In the genomic region with DNA sequence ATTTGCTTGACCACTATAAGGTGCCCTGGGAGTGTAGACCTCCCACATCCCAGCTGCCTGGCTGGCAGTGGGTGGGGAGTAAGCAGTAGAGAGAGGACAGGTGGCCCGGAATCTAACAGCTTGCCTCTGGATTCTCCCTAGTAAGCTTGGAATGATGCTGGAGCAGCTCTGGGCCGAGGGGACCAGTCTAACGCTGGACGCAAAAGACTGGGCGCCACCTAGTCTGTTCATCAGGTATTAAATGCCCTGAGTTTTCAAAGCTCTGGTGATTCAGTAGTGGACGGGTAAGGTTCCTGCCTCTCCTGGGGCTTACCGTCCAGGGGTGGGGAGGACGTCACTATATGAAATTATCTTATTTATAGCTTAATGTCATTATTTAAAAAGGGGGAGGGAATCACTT, we compare ENCODE assay signal across 7 cellular contexts. TPM values are rescaled to one million over a fixed set of nuclear protein-coding genes. Genes with fewer than 3 reads are reported as not detected.
A peak's percentile ranks its signal among the peaks of the same experiment; 100 is the strongest.
DNase-seq lines count a peak whose midpoint lies in the region; ATAC-seq and TF ChIP-seq lines count a peak whose summit lies in the region.

No MANE protein-coding gene starts in this region.

- peak overlapping the region; percentile 31; the same call in 1 of the 2 replicates for H3K9ac ChIP-seq in PC-3 (ENCODE audit: low read length)

- POLR2A ChIA-PET in PC-3 (lab: Charles Lee; ENCODE audit: unreplicated experiment), result no interaction called here

- H3K9me3 ChIP-seq in HAP-1 (no peaks in the 10 kb centered on the region), PC-3 (ENCODE audit: low read length) (no peaks in the 10 kb centered on the region), prostate gland (no peaks in the 10 kb centered on the region), tibial artery (no peaks in the 10 kb centered on the region)

- TF ChIP-seq POLR2A in prostate gland (IDR thresholded peaks at IDR 0.05), result no peak

- peak overlapping the region; percentile 24; the same call in 1 of the 2 replicates for H3K4me3 ChIP-seq in HAP-1
- H3K4me3 ChIP-seq in PC-3 (ENCODE audit: low read length), result peak overlapping the region; percentile 70
- peak overlapping the region; percentile 39 to 55 for H3K4me3 ChIP-seq in prostate gland
- no peak overlapping the region for H3K4me3 ChIP-seq in tibial artery

- 54% methylated on average over 8 of the region's 8 CpGs for WGBS in prostate gland

- in situ Hi-C loops in HAP-1 (cut with MboI; ENCODE audit: low sequenced_read_pairs), result loop anchor here (25.0 kb wide), 1 partner anchor 274 kb away; no protein-coding TSS in a partner anchor

- no TSS peak for BruUV-seq in PC-3 (replicated peaks; lab: Mats Ljungman, UMichigan)

- intact Hi-C loops in PC-3 (cut with micrococcal nuclease) (no loop called here), prostate gland (cut with DNase I) (no loop called here), tibial artery (cut with DNase I; ENCODE audit: low total_unique reads) (no loop called here)

- DNase-seq in HAP-1 (ENCODE audit: low spot score in 2 of 2) (peak in 1 of 2 experiments; percentile 21), PC-3 (peak; percentile 66), foreskin keratinocyte (peak in 1 of 2 donors; percentile 49), prostate gland (ENCODE audit: low spot score) (no peak), tibial artery (no peak)
- DNase-seq in stimulated activated CD4-positive, alpha-beta T cell treated with anti-CD3 and anti-CD28 coated beads, Interleukin-2, amount 100 ng/mL, for 48 hours, result no peak

- no peaks in the 10 kb centered on the region for H3K79me2 ChIP-seq in PC-3 (ENCODE audit: low read length)

- CTCF ChIA-PET in PC-3 (lab: Charles Lee), result interaction anchor here (0.6 kb wide), 1 partner anchor 446 kb away, joined by 4 read pairs; no protein-coding TSS in a partner anchor

- no peaks in the 10 kb centered on the region for H3F3A ChIP-seq in PC-3 (ENCODE audit: low read length, unreplicated experiment)

- H3K27ac ChIP-seq in PC-3 (ENCODE audit: low read length) (no peak overlapping the region), foreskin keratinocyte (no peak overlapping the region), prostate gland (peak overlapping the region in 1 of 2 donors; percentile 39), tibial artery (no peak overlapping the region)

- H3K9me2 ChIP-seq in PC-3 (replicated peaks; ENCODE audit: low read length), result no peaks in the 10 kb centered on the region

- peak overlapping the region; percentile 88 for H2AFZ ChIP-seq in PC-3 (ENCODE audit: low read length)

- H3K4me2 ChIP-seq in PC-3 (ENCODE audit: low read length), result peak overlapping the region; percentile 95

- no peaks in the 10 kb centered on the region for H4K20me1 ChIP-seq in PC-3 (ENCODE audit: low read length)

- H3K27me3 ChIP-seq in HAP-1 (ENCODE audit: low read depth), result peaks cover 8% of the 10 kb centered on the region
- peaks cover 18% of the 10 kb centered on the region for H3K27me3 ChIP-seq in PC-3 (ENCODE audit: low read length)
- H3K27me3 ChIP-seq in foreskin keratinocyte, result no peaks in the 10 kb centered on the region
- no peaks in the 10 kb centered on the region for H3K27me3 ChIP-seq in prostate gland (replicated peaks; ENCODE audit: insufficient read depth)
- peaks cover 0 to 48% of the 10 kb centered on the region in 2 donors for H3K27me3 ChIP-seq in tibial artery

- ATAC-seq in PC-3 (peak; percentile 77), foreskin keratinocyte (peak; percentile 56), HG02678 (IDR thresholded peaks at IDR 0.05; ENCODE audit: unreplicated experiment) (no peak)

- peak; percentile 53 for TF ChIP-seq CTCF in PC-3 (conservative IDR thresholded peaks at IDR 0.05; ENCODE audit: low read depth, low read length)
- peak; percentile 46 for TF ChIP-seq CTCF in foreskin keratinocyte (conservative IDR thresholded peaks at IDR 0.05)
- TF ChIP-seq CTCF in prostate gland (IDR thresholded peaks at IDR 0.05), result peak in 1 of 4 experiments; percentile 28
- no peak for TF ChIP-seq CTCF in tibial artery (IDR thresholded peaks at IDR 0.05)

- H3K4me1 ChIP-seq in HAP-1 (0 out of 2 replicates have a peak, but pooled peaks cover 2% of the 10 kb centered on the region), PC-3 (ENCODE audit: insufficient read depth, low read length) (no peaks in the 10 kb centered on the region), foreskin keratinocyte (no peaks in the 10 kb centered on the region), prostate gland (replicated peaks) (no peaks in the 10 kb centered on the region), tibial artery (peaks cover 0 to 9% (median 7%) of the 10 kb centered on the region in 4 donors)

- H3K36me3 ChIP-seq in HAP-1 (replicated peaks) (no peaks in the 10 kb centered on the region), PC-3 (ENCODE audit: low read depth, low read length) (no peaks in the 10 kb centered on the region), prostate gland (no peaks in the 10 kb centered on the region), tibial artery (no peaks in the 10 kb centered on the region)

RNA-seq across cellular contexts. Expression of a gene that starts 0.6 kb away (rescaled TPM):
- total RNA-seq in PC-3 (2014; rRNA removed) (1.9 and 2.0 TPM in 2 replicates), foreskin keratinocyte (5.2 and 7.7 TPM in 2 replicates), prostate gland (10 to 100 TPM; 16.8 to 17.8 TPM)
- polyA plus RNA-seq in foreskin keratinocyte, result 5.8 and 8.8 TPM in 2 replicates

Comparison
In these comparisons a context has a peak if more than half of its experiments do, and no peak if none do; other contexts are left out.
1. H3K4me3 ChIP-seq: peak in HAP-1 (single experiment), PC-3 (single experiment) and prostate gland (2 of 2); none in tibial artery (0 of 2).
2. CTCF ChIP-seq: peak in PC-3 (single experiment) and foreskin keratinocyte (single experiment); none in tibial artery (0 of 2).